ENCODE assay signal across 20 cellular contexts in the genomic region with DNA sequence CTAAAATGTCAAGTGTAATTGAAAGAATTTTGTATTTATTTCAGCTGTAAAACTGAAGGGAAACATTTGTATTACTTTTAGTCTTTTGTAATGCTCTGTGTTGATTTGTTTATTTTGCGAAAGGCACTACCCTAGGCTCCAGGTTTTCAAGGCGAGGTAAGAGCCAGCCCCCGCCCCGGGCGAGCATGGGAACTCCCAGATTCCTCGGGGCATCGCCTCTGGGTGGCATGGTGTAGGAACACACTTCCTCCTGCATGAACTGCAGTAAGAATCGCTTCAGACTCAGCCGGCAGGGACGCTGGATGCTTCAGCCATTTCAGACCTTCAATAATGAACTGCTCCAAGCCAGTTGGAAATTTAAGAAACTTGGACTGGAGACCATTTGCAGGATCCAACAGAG.
"Had no signal": no experiment of that assay in that cellular context is flagged by ENCODE, and none has a peak within 500 bp of the region (broad histone marks: within the 10 kb centered on the region; RNA-seq: fewer than 3 reads in every experiment).

No MANE protein-coding gene starts in this region.

- H3K27ac ChIP-seq: colonic mucosa, pancreas, prostate gland, right lobe of liver, spleen, tibial artery, upper lobe of right lung, vagina had no signal

- H3K36me3 ChIP-seq: colonic mucosa, pancreas, prostate gland, right lobe of liver, spleen, tibial artery, upper lobe of right lung, vagina had no signal

- H3K4me3 Mint-ChIP-seq: natural killer cell; stimulated activated memory B cell treated with anti-CD40 and anti-IgM and Interleukin-4, amounts not matched to agents 10 μg/mL and 1 μg/mL and 100 μg/mL, for 72 hours; stimulated activated naive CD8-positive, alpha-beta T cell treated with anti-CD3 and anti-CD28 coated beads, Interleukin-15, Interleukin-2, amounts not matched to agents 100 ng/mL and 50 ng/mL, for 24 hours had no signal

- H3K36me3 Mint-ChIP-seq: natural killer cell; stimulated activated memory B cell treated with anti-CD40 and anti-IgM and Interleukin-4, amounts not matched to agents 10 μg/mL and 1 μg/mL and 100 μg/mL, for 72 hours had no signal

- H3K9me3 ChIP-seq: colonic mucosa, pancreas, prostate gland, right lobe of liver, tibial artery, upper lobe of right lung, vagina had no signal

- H3K4me1 Mint-ChIP-seq: natural killer cell; stimulated activated memory B cell treated with anti-CD40 and anti-IgM and Interleukin-4, amounts not matched to agents 10 μg/mL and 1 μg/mL and 100 μg/mL, for 72 hours had no signal

- DNase-seq: dermis blood vessel endothelial cell; erythroblast; foreskin melanocyte; glutamatergic neuron; left colon; natural killer cell; occipital lobe; pancreas; right lobe of liver; spleen; stimulated activated CD4-positive, alpha-beta T cell treated with anti-CD3 and anti-CD28 coated beads, Interleukin-15, amount 100 ng/mL, for 24 hours; stimulated activated CD4-positive, alpha-beta T cell treated with anti-CD3 and anti-CD28 coated beads, Interleukin-1b, Interleukin-23, amount 100 ng/mL, for 48 hours; stimulated activated CD4-positive, alpha-beta T cell treated with anti-CD3 and anti-CD28 coated beads, Interleukin-4, amount 100 ng/mL, for 24 hours; upper lobe of right lung had no signal

- H3K4me1 ChIP-seq: colonic mucosa, prostate gland, right lobe of liver, spleen, upper lobe of right lung had no signal

- H3K9me3 Mint-ChIP-seq: natural killer cell; stimulated activated naive CD8-positive, alpha-beta T cell treated with anti-CD3 and anti-CD28 coated beads, Interleukin-15, Interleukin-2, amounts not matched to agents 100 ng/mL and 50 ng/mL, for 24 hours had no signal

- H3K27me3 ChIP-seq: colonic mucosa, right lobe of liver, upper lobe of right lung, vagina had no signal

- H3K27ac Mint-ChIP-seq: natural killer cell; stimulated activated memory B cell treated with anti-CD40 and anti-IgM and Interleukin-4, amounts not matched to agents 10 μg/mL and 1 μg/mL and 100 μg/mL, for 72 hours; stimulated activated naive CD8-positive, alpha-beta T cell treated with anti-CD3 and anti-CD28 coated beads, Interleukin-15, Interleukin-2, amounts not matched to agents 100 ng/mL and 50 ng/mL, for 24 hours had no signal

- H3K4me3 ChIP-seq: colonic mucosa, pancreas, prostate gland, right lobe of liver, spleen, tibial artery, upper lobe of right lung, vagina had no signal

- ATAC-seq: left colon; natural killer cell; stimulated activated memory B cell treated with anti-CD40 and anti-IgM and Interleukin-4, amounts not matched to agents 10 μg/mL and 1 μg/mL and 100 μg/mL, for 72 hours; upper lobe of right lung had no signal

- H3K27me3 Mint-ChIP-seq: stimulated activated memory B cell treated with anti-CD40 and anti-IgM and Interleukin-4, amounts not matched to agents 10 μg/mL and 1 μg/mL and 100 μg/mL, for 72 hours; stimulated activated naive CD8-positive, alpha-beta T cell treated with anti-CD3 and anti-CD28 coated beads, Interleukin-15, Interleukin-2, amounts not matched to agents 100 ng/mL and 50 ng/mL, for 24 hours had no signal
